14 cellular contexts compared by ENCODE assay signal in genomic region chr11:9301720-9302119, GRCh38.
"Had no signal": no experiment of that assay in that cellular context is flagged by ENCODE, and none has a peak within 500 bp of the region (broad histone marks: within the 10 kb centered on the region; RNA-seq: fewer than 3 reads in every experiment).

No MANE protein-coding gene starts in this region.

- H3K27ac ChIP-seq: hepatocyte, neural progenitor cell, psoas muscle, skin epidermis, suprapubic skin had no signal

- ATAC-seq: effector memory CD8-positive, alpha-beta T cell; psoas muscle; right cardiac atrium; stimulated activated naive CD8-positive, alpha-beta T cell treated with anti-CD3 and anti-CD28 coated beads, Interleukin-15, amount 100 ng/mL, for 72 hours had no signal

- H3K27me3 ChIP-seq: hepatocyte, neural progenitor cell, suprapubic skin had no signal

- H3K36me3 ChIP-seq: neural progenitor cell had no signal

- H3K4me3 ChIP-seq: hepatocyte, neural progenitor cell, psoas muscle, skin epidermis, suprapubic skin had no signal

- H2AFZ ChIP-seq: hepatocyte, neural progenitor cell had no signal

- H3K9me3 ChIP-seq: psoas muscle, suprapubic skin had no signal

- DNase-seq: activated CD4-positive, alpha-beta T cell treated with anti-CD3 and anti-CD28 coated beads, Interleukin-2, amount 50 U/mL, for 1 hour; activated gamma-delta T cell; dermis blood vessel endothelial cell; effector memory CD8-positive, alpha-beta T cell; foreskin fibroblast; naive B cell; psoas muscle; right cardiac atrium; stimulated activated naive CD8-positive, alpha-beta T cell treated with anti-CD3 and anti-CD28 coated beads, Interleukin-15, amount 100 ng/mL, for 72 hours; T1000 had no signal

- H3K4me1 ChIP-seq: neural progenitor cell, psoas muscle, suprapubic skin had no signal

- H3K4me2 ChIP-seq: hepatocyte, neural progenitor cell had no signal

- H3K9ac ChIP-seq: neural progenitor cell had no signal
